Comparison of ENCODE assay signal across 22 cellular contexts in genomic region chr5:36175043-36175442, GRCh38.
"Had no signal": no experiment of that assay in that cellular context is flagged by ENCODE, and none has a peak within 500 bp of the region (broad histone marks: within the 10 kb centered on the region; RNA-seq: fewer than 3 reads in every experiment).

No MANE protein-coding gene starts in this region.

- H3K27me3 Mint-ChIP-seq: activated naive CD8-positive, alpha-beta T cell treated with anti-CD3 and anti-CD28 coated beads, Interleukin-2, amount 50 U/mL, for 24 hours; natural killer cell treated with Interleukin-12 subunit alpha and Interleukin-12 subunit beta and Interleukin-15 and Interleukin-18, amount 100 ng/mL, for 72 hours; stimulated activated naive B cell treated with anti-CD40 and anti-IgM and Interleukin-4, amounts not matched to agents 10 μg/mL and 1 μg/mL and 100 μg/mL, for 72 hours had no signal

- H3K9me3 ChIP-seq: body of pancreas, right lobe of liver, thyroid gland, upper lobe of right lung had no signal

- H3K9me3 Mint-ChIP-seq: activated naive CD8-positive, alpha-beta T cell treated with anti-CD3 and anti-CD28 coated beads, Interleukin-2, amount 50 U/mL, for 24 hours; natural killer cell treated with Interleukin-12 subunit alpha and Interleukin-12 subunit beta and Interleukin-15 and Interleukin-18, amount 100 ng/mL, for 72 hours; stimulated activated naive B cell treated with anti-CD40 and anti-IgM and Interleukin-4, amounts not matched to agents 10 μg/mL and 1 μg/mL and 100 μg/mL, for 72 hours; T-helper 2 cell treated with Interferon-gamma antibody and Interleukin-4, amounts not matched to agents 5 μg/mL and 100 μg/mL, for 36 hours had no signal

- H3K4me3 ChIP-seq: body of pancreas, hepatocyte, right lobe of liver, thyroid gland, upper lobe of right lung had no signal

- H3K4me3 Mint-ChIP-seq: activated naive CD8-positive, alpha-beta T cell treated with anti-CD3 and anti-CD28 coated beads, Interleukin-2, amount 50 U/mL, for 24 hours; natural killer cell treated with Interleukin-12 subunit alpha and Interleukin-12 subunit beta and Interleukin-15 and Interleukin-18, amount 100 ng/mL, for 72 hours; stimulated activated naive B cell treated with anti-CD40 and anti-IgM and Interleukin-4, amounts not matched to agents 10 μg/mL and 1 μg/mL and 100 μg/mL, for 72 hours; T-helper 2 cell treated with Interferon-gamma antibody and Interleukin-4, amounts not matched to agents 5 μg/mL and 100 μg/mL, for 36 hours had no signal

- ATAC-seq: activated naive CD8-positive, alpha-beta T cell treated with anti-CD3 and anti-CD28 coated beads, Interleukin-2, amount 50 U/mL, for 24 hours; body of pancreas; foreskin keratinocyte; left ventricle myocardium superior; natural killer cell treated with Interleukin-12 subunit alpha and Interleukin-12 subunit beta and Interleukin-15 and Interleukin-18, amount 100 ng/mL, for 72 hours; right lobe of liver; SK-N-SH treated with all-trans-retinoic acid at 6 μM for 48 hours; stimulated activated naive B cell treated with anti-CD40 and anti-IgM and Interleukin-4, amounts not matched to agents 10 μg/mL and 1 μg/mL and 100 μg/mL, for 72 hours; upper lobe of right lung had no signal

- H3K27ac Mint-ChIP-seq: activated naive CD8-positive, alpha-beta T cell treated with anti-CD3 and anti-CD28 coated beads, Interleukin-2, amount 50 U/mL, for 24 hours; stimulated activated naive B cell treated with anti-CD40 and anti-IgM and Interleukin-4, amounts not matched to agents 10 μg/mL and 1 μg/mL and 100 μg/mL, for 72 hours; T-helper 2 cell treated with Interferon-gamma antibody and Interleukin-4, amounts not matched to agents 5 μg/mL and 100 μg/mL, for 36 hours had no signal

- H3K4me2 ChIP-seq: hepatocyte had no signal

- H3K27ac ChIP-seq: body of pancreas, foreskin keratinocyte, hepatocyte, thyroid gland, upper lobe of right lung had no signal

- DNase-seq: activated CD4-positive, alpha-beta T cell treated with anti-CD3 and anti-CD28 coated beads, Interleukin-2, amount 50 U/mL, for 4 hours; activated effector memory CD4-positive, alpha-beta T cell treated with anti-CD3 and anti-CD28 coated beads, Interleukin-2, amount 50 U/mL, for 16 hours; activated naive CD4-positive, alpha-beta T cell treated with anti-CD3 and anti-CD28 coated beads, Interleukin-2, amount 50 U/mL, for 16 hours; activated naive CD8-positive, alpha-beta T cell treated with anti-CD3 and anti-CD28 coated beads, Interleukin-2, amount 50 U/mL, for 24 hours; body of pancreas; dermis blood vessel endothelial cell; effector memory CD4-positive, alpha-beta T cell; foreskin keratinocyte; left ventricle myocardium superior; mammary epithelial cell; midbrain; nucleus accumbens; right lobe of liver; small intestine; stimulated activated CD4-positive, alpha-beta T cell treated with anti-CD3 and anti-CD28 coated beads, Interleukin-15, amount 100 ng/mL, for 24 hours; stimulated activated naive B cell treated with anti-CD40 and anti-IgM and Interleukin-4, amounts not matched to agents 10 μg/mL and 1 μg/mL and 100 μg/mL, for 72 hours; thyroid gland; upper lobe of right lung had no signal

- H3K27me3 ChIP-seq: body of pancreas, foreskin keratinocyte, hepatocyte, right lobe of liver, thyroid gland, upper lobe of right lung had no signal

- H3K4me1 ChIP-seq: body of pancreas, foreskin keratinocyte, thyroid gland, upper lobe of right lung had no signal

- H2AFZ ChIP-seq: hepatocyte had no signal
